7 cellular contexts compared by ENCODE assay signal in genomic region chr6:32244946-32245398, GRCh38. TPM values are rescaled to one million over a fixed set of nuclear protein-coding genes. Genes with fewer than 3 reads are reported as not detected.
DNase-seq lines count a peak whose midpoint lies in the region; ATAC-seq and TF ChIP-seq lines count a peak whose summit lies in the region.

No MANE protein-coding gene starts in this region.

- CTCF ChIA-PET in mammary epithelial cell (lab: Charles Lee; ENCODE audit: low non-redundant PET): interaction anchor here (0.5 kb wide), 1 partner anchor 455 kb away, joined by 3 read pairs; no protein-coding TSS in a partner anchor

- dilution Hi-C loops in mammary epithelial cell (cut with HindIII; ENCODE audit: low sequenced_read_pairs): no loop called here

- no peaks in the 10 kb centered on the region for H4K20me1 ChIP-seq in mammary epithelial cell (ENCODE audit: insufficient read depth, low read length)

- H3K79me2 ChIP-seq in mammary epithelial cell (ENCODE audit: insufficient read depth, low read length): no peaks in the 10 kb centered on the region

- DNase-seq in GM12865 (ENCODE audit: low read depth): peak; percentile 62
- DNase-seq in NAMALWA (ENCODE audit: low spot score): peak; percentile 89
- peak; percentile 33 for DNase-seq in mammary epithelial cell
- DNase-seq in kidney epithelial cell (ENCODE audit: low read depth): peak; percentile 19
- peak; percentile 79 for DNase-seq in stimulated activated CD4-positive, alpha-beta T cell treated with anti-CD3 and anti-CD28 coated beads, Interleukin-15, amount 100 ng/mL, for 24 hours

- H3K9ac ChIP-seq in mammary epithelial cell (ENCODE audit: insufficient read depth, low read length): no peak overlapping the region

- H3K36me3 ChIP-seq in mammary epithelial cell (ENCODE audit: insufficient read depth, low read length): no peaks in the 10 kb centered on the region
- no peaks in the 10 kb centered on the region for H3K36me3 ChIP-seq in kidney epithelial cell (ENCODE audit: control insufficient read depth, insufficient read depth, low read length)

- ATAC-seq in GM21423 (IDR thresholded peaks at IDR 0.05; ENCODE audit: unreplicated experiment): no peak

- intact Hi-C loops in mammary epithelial cell (cut with micrococcal nuclease): loop anchor here (1.0 to 5.0 kb wide), 4 partner anchors 48 to 455 kb away; no protein-coding TSS in a partner anchor

- H3K27me3 ChIP-seq in mammary epithelial cell (ENCODE audit: insufficient read depth, low read length) (no peaks in the 10 kb centered on the region), kidney epithelial cell (ENCODE audit: control insufficient read depth, insufficient read depth, low read length) (peaks cover 2% of the 10 kb centered on the region)

- no peaks in the 10 kb centered on the region for H3K9me3 ChIP-seq in mammary epithelial cell (replicated peaks; ENCODE audit: insufficient read depth, low read length)

- peak overlapping the region; percentile 34 for H3K4me2 ChIP-seq in mammary epithelial cell (ENCODE audit: insufficient read depth, low read depth, low read length)

- no peak overlapping the region for H3K4me3 ChIP-seq in GM12865 (ENCODE audit: low read depth, low read length)
- H3K4me3 ChIP-seq in WI38 (ENCODE audit: low read depth, low read length): no peak overlapping the region
- H3K4me3 ChIP-seq in mammary epithelial cell (replicated peaks in 1 of 3; ENCODE audit: insufficient read depth in 1 of 3, low read depth in 2 of 3, low read length in 3 of 3): no peak overlapping the region
- H3K4me3 ChIP-seq in kidney epithelial cell (ENCODE audit: low read depth, low read length): no peak overlapping the region

- no peaks in the 10 kb centered on the region for H3K4me1 ChIP-seq in mammary epithelial cell (ENCODE audit: insufficient read depth, low read length)

- BruUV-seq in mammary epithelial cell (replicated peaks; lab: Mats Ljungman, UMichigan): no TSS peak

- peak overlapping the region; percentile 74 for H2AFZ ChIP-seq in mammary epithelial cell (ENCODE audit: low read depth, low read length)

- no peak overlapping the region for H3K27ac ChIP-seq in mammary epithelial cell (ENCODE audit: insufficient read depth, low read depth, low read length)

- WGBS in mammary epithelial cell (ENCODE audit: low coverage, missing lambda C conversion rate): under 1% methylated on average over 12 of the region's 14 CpGs

- TF ChIP-seq CTCF in GM12865 (IDR thresholded peaks at IDR 0.05; ENCODE audit: insufficient read depth, low read depth, low read length, missing control alignments): peak; percentile 84
- TF ChIP-seq CTCF in WI38 (IDR thresholded peaks at IDR 0.05; ENCODE audit: low read depth, low read length): peak; percentile 80
- peak; percentile 77 to 88 for TF ChIP-seq CTCF in mammary epithelial cell (conservative IDR thresholded peaks at IDR 0.05 in 1 of 2, IDR thresholded peaks at IDR 0.05 in 1 of 2; ENCODE audit: extremely low read depth in 1 of 2, insufficient read depth in 1 of 2, low read depth in 1 of 2, low read length in 2 of 2)
- peak; percentile 93 for TF ChIP-seq CTCF in kidney epithelial cell (IDR thresholded peaks at IDR 0.05; ENCODE audit: insufficient read depth, low read length, poor library complexity, severe bottlenecking)

- in situ Hi-C loops in mammary epithelial cell (cut with MboI; ENCODE audit: low sequenced_read_pairs in 2 of 2): loop anchor here in 1 of 2 donors (25.0 kb wide), 1 partner anchor 542 kb away; no protein-coding TSS in a partner anchor

RNA-seq across cellular contexts. Expression of gene NOTCH4, which starts 21.1 kb away (rescaled TPM):
- total RNA-seq in mammary epithelial cell (1 to 10 TPM in 1 of 2 donors, under 1 TPM in 1; 0.66 to 3.0 TPM), kidney epithelial cell (2.4 and 2.9 TPM in 2 replicates)
- 0.42 TPM for polyA plus RNA-seq in mammary epithelial cell
- not detected for polyA minus RNA-seq in mammary epithelial cell

RNA-seq across cellular contexts. Expression of gene GPSM3, which starts 52.5 kb away (rescaled TPM):
- 1 to 10 TPM; 1.7 to 3.1 TPM for total RNA-seq in mammary epithelial cell
- polyA plus RNA-seq in mammary epithelial cell: 3.9 TPM
- polyA minus RNA-seq in mammary epithelial cell: 1.3 TPM
- 20.8 and 25.6 TPM in 2 replicates for total RNA-seq in kidney epithelial cell

RNA-seq across cellular contexts. Expression of gene PBX2, which starts 55.0 kb away (rescaled TPM):
- total RNA-seq in mammary epithelial cell (10 to 100 TPM; 28.5 to 59.1 TPM), kidney epithelial cell (37.5 and 40.7 TPM in 2 replicates)
- 39.1 TPM for polyA plus RNA-seq in mammary epithelial cell
- 30.7 TPM for polyA minus RNA-seq in mammary epithelial cell

Comparison
In these comparisons a context has a peak if more than half of its experiments do, and no peak if none do; other contexts are left out.
1. DNase-seq: peak in every context shown above with its lines; median percentile 89 in NAMALWA; 79 in stimulated activated CD4-positive, alpha-beta T cell treated with anti-CD3 and anti-CD28 coated beads, Interleukin-15, amount 100 ng/mL, for 24 hours; 62 in GM12865; 33 in mammary epithelial cell; 19 in kidney epithelial cell.